In the genomic region with DNA sequence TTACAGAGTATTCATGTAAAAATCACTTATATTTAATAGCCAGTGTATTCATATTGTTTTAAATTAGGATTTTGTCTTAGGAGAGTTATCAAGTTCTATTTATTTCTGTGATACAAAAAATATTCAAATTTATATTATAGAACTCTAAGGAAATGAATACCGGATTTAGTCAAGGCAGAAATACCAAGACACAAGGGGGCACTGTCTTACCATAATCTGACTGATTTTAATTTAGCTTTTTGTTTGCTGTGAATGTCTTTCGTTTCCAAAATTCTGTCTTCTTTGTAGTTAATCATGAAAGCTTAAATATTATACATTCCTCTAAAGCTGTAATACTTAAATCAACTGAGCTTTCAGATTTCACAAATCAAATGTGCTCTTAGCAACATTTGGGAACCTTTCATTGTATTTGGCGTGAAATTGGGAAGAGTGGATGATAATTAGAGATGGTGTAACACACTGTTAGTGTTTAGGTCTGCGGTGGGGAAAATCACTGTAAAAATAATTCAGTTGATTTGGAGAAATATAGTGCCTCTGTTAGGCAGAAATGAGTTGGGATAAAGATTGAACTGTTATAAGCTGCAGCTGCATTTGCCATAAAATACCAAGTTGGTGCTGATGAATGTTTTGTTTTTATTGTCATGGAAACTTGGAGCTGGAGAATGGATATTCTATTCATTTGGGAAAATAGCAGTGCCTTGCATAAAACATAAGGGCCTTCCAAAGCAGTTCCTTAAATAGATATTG, we compare ENCODE assay signal across 8 cellular contexts.
DNase-seq lines count a peak whose midpoint lies in the region; ATAC-seq and TF ChIP-seq lines count a peak whose summit lies in the region.

No MANE protein-coding gene starts in this region.

- peaks cover 13% of the 10 kb centered on the region for H3K36me3 Mint-ChIP-seq in neural progenitor cell

- DNase-seq in SHP77 treated with DMSO at 0.1 percent for 48 hours (lab: John Stamatoyannopoulos, UW), result peak; percentile 63
- DNase-seq in fibroblast of peridontal ligament (ENCODE audit: extremely low read depth), result peak; percentile 92
- peak; percentile 54 for DNase-seq in neural progenitor cell (ENCODE audit: low spot score)

- H3K27ac ChIP-seq in DOHH2 (ENCODE audit: low read depth, low read length) (no peak overlapping the region), neural progenitor cell (no peak overlapping the region)

- H3K27me3 ChIP-seq in DOHH2 (ENCODE audit: control insufficient read depth, low read length), result no peaks in the 10 kb centered on the region
- no peaks in the 10 kb centered on the region for H3K27me3 ChIP-seq in Loucy (ENCODE audit: insufficient read depth, low read length, poor library complexity, severe bottlenecking)
- no peaks in the 10 kb centered on the region for H3K27me3 ChIP-seq in neural progenitor cell

- H3K9me2 ChIP-seq in DOHH2 (replicated peaks; ENCODE audit: control insufficient read depth, low read length), result no peaks in the 10 kb centered on the region
- no peaks in the 10 kb centered on the region for H3K9me2 ChIP-seq in Loucy (replicated peaks; ENCODE audit: low read depth, low read length)

- H3K27ac Mint-ChIP-seq in neural progenitor cell, result peak overlapping the region; percentile 82

- H3K4me1 ChIP-seq in DOHH2 (ENCODE audit: control insufficient read depth, low read length) (peaks cover 21% of the 10 kb centered on the region), Loucy (ENCODE audit: insufficient read depth, low read length, poor library complexity, severe bottlenecking) (no peaks in the 10 kb centered on the region), neural progenitor cell (peaks cover 35% of the 10 kb centered on the region)

- H3F3A ChIP-seq in DOHH2 (ENCODE audit: control insufficient read depth, insufficient read depth) (0 out of 2 replicates have a peak, but pooled peaks cover 3% of the 10 kb centered on the region), Loucy (ENCODE audit: low read depth) (no peaks in the 10 kb centered on the region), neural progenitor cell (ENCODE audit: low read depth) (peaks cover 9% of the 10 kb centered on the region)

- peaks cover 34% of the 10 kb centered on the region for H3K4me1 Mint-ChIP-seq in neural progenitor cell

- no peak overlapping the region for H3K9ac ChIP-seq in Loucy (ENCODE audit: low read depth, low read length, poor library complexity, severe bottlenecking)
- H3K9ac ChIP-seq in neural progenitor cell, result no peak overlapping the region

- 0 out of 2 replicates have a peak overlapping the region, but pooled peaks have one; percentile 24 for H3K4me2 ChIP-seq in DOHH2 (ENCODE audit: low read length)
- H3K4me2 ChIP-seq in Loucy (ENCODE audit: low read depth, low read length, poor library complexity, severe bottlenecking), result no peak overlapping the region
- H3K4me2 ChIP-seq in neural progenitor cell, result peak overlapping the region; percentile 0

- no peaks in the 10 kb centered on the region for H3K9me3 ChIP-seq in DOHH2 (ENCODE audit: control insufficient read depth, insufficient read depth, low read length)
- H3K9me3 ChIP-seq in Loucy (ENCODE audit: insufficient read depth, low read depth, low read length), result peaks cover 5% of the 10 kb centered on the region; the same call in 1 of the 2 replicates
- no peaks in the 10 kb centered on the region for H3K9me3 ChIP-seq in neural progenitor cell (ENCODE audit: low read depth)

- ATAC-seq in GM19324 (IDR thresholded peaks at IDR 0.05; ENCODE audit: low FRiP score, unreplicated experiment) (no peak), HG02981 (IDR thresholded peaks at IDR 0.05; ENCODE audit: unreplicated experiment) (no peak), HG03378 (IDR thresholded peaks at IDR 0.05; ENCODE audit: unreplicated experiment) (no peak)

- no peaks in the 10 kb centered on the region; the same call in 1 of the 2 replicates for H4K20me1 ChIP-seq in DOHH2 (ENCODE audit: control insufficient read depth, insufficient read depth, low read depth, low read length)
- peaks cover 3% of the 10 kb centered on the region for H4K20me1 ChIP-seq in Loucy (ENCODE audit: insufficient read depth, low read length, poor library complexity, severe bottlenecking)
- peaks cover 17% of the 10 kb centered on the region for H4K20me1 ChIP-seq in neural progenitor cell (ENCODE audit: low read depth)

- peak overlapping the region; percentile 62 for H3K4me3 Mint-ChIP-seq in neural progenitor cell

- peaks cover 11% of the 10 kb centered on the region for H3K9me3 Mint-ChIP-seq in neural progenitor cell

- H2AFZ ChIP-seq in Loucy (ENCODE audit: low read length) (no peak overlapping the region), neural progenitor cell (replicated peaks) (no peak overlapping the region)

- no peaks in the 10 kb centered on the region for H3K27me3 Mint-ChIP-seq in neural progenitor cell (ENCODE audit: insufficient read depth, low read depth)

- H3K4me3 ChIP-seq in DOHH2 (ENCODE audit: low read length), result no peak overlapping the region
- H3K4me3 ChIP-seq in Loucy (ENCODE audit: low read length, poor library complexity, severe bottlenecking), result no peak overlapping the region
- H3K4me3 ChIP-seq in neural progenitor cell, result no peak overlapping the region

- H3K79me2 ChIP-seq in DOHH2 (ENCODE audit: control insufficient read depth, low read length), result peaks cover 5% of the 10 kb centered on the region
- H3K79me2 ChIP-seq in Loucy (ENCODE audit: insufficient read depth, low read length), result no peaks in the 10 kb centered on the region
- H3K79me2 ChIP-seq in neural progenitor cell (ENCODE audit: low read depth), result peaks cover 52% of the 10 kb centered on the region

- TF ChIP-seq CTCF in DOHH2 (IDR thresholded peaks at IDR 0.05; ENCODE audit: low read depth, low read length, poor library complexity, severe bottlenecking) (peak; percentile 69), Loucy (conservative IDR thresholded peaks at IDR 0.05; ENCODE audit: low read length) (peak; percentile 86), neural progenitor cell (IDR thresholded peaks at IDR 0.05) (peak; percentile 76)

- 0 out of 2 replicates have a peak, but pooled peaks cover 5% of the 10 kb centered on the region for H3K36me3 ChIP-seq in DOHH2 (ENCODE audit: control insufficient read depth, low read length)
- peaks cover 11% of the 10 kb centered on the region; the same call in 1 of the 2 replicates for H3K36me3 ChIP-seq in Loucy (ENCODE audit: insufficient read depth, low read length)
- no peaks in the 10 kb centered on the region for H3K36me3 ChIP-seq in neural progenitor cell
